ENCODE assay signal across 8 cellular contexts in the genomic region with DNA sequence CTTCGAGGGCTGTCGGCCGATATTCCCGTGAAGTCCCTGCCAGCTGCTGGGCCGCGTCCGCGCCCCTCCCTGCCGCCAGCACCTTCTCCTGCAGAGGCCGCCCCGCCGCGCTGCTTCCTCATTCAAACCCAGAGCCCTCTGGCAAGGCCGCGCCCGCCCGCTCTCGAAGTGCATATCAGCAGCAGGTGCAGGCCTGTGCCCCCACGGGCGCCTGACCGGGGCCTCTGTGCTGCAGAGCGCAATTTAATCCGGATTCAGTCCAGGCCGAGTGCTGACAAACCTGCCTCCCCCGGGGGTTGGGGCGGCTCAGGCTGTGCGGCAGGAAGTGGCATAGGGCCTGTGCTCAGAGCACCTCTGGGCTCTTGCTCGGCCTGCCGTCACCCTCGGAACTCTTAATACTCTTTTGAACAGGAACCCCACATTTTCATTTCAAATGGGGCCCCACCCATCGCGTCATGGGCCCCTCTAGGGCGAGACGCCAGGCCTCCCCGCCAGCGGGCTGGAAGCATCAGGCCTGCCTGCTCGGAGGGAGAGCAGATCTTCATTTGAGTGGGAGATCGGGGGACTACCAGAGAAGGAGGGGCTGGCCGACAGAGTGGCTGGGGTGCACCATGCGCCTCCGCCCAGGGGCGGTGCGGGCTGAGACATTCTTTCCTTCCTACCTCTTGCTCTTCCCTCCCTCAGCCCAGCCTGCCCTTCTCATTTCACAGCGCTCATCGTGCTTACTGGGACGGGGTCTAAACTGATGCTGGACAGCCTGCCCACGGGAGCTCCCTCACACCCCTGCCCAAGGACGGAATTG.
DNase-seq lines count a peak whose midpoint lies in the region; ATAC-seq and TF ChIP-seq lines count a peak whose summit lies in the region.

No MANE protein-coding gene starts in this region.

- H3K4me1 Mint-ChIP-seq in activated T-cell treated with anti-CD3 and anti-CD28 coated beads, Interleukin-2, amount 50 U/mL, for 4 hours (ENCODE audit: low read depth), result peaks cover 18% of the 10 kb centered on the region
- H3K4me1 Mint-ChIP-seq in stimulated activated naive B cell treated with anti-CD40 and anti-IgM and Interleukin-4, amounts not matched to agents 10 μg/mL and 1 μg/mL and 100 μg/mL, for 72 hours, result peaks cover 10 to 14% of the 10 kb centered on the region in 2 donors

- no peaks in the 10 kb centered on the region for H3K36me3 Mint-ChIP-seq in activated T-cell treated with anti-CD3 and anti-CD28 coated beads, Interleukin-2, amount 50 U/mL, for 4 hours (ENCODE audit: insufficient read depth)
- H3K36me3 Mint-ChIP-seq in stimulated activated naive B cell treated with anti-CD40 and anti-IgM and Interleukin-4, amounts not matched to agents 10 μg/mL and 1 μg/mL and 100 μg/mL, for 72 hours, result no peaks in the 10 kb centered on the region

- H3F3A ChIP-seq in smooth muscle cell (ENCODE audit: low read depth), result no peaks in the 10 kb centered on the region

- no peaks in the 10 kb centered on the region for H3K9me3 ChIP-seq in smooth muscle cell (replicated peaks; ENCODE audit: low read depth)

- H3K27me3 ChIP-seq in smooth muscle cell (ENCODE audit: low read depth), result no peaks in the 10 kb centered on the region

- no peak overlapping the region for H3K4me3 ChIP-seq in smooth muscle cell

- H3K27me3 Mint-ChIP-seq in activated T-cell treated with anti-CD3 and anti-CD28 coated beads, Interleukin-2, amount 50 U/mL, for 4 hours (ENCODE audit: low read depth), result no peaks in the 10 kb centered on the region
- peaks cover 0 to 6% of the 10 kb centered on the region in 2 donors for H3K27me3 Mint-ChIP-seq in stimulated activated naive B cell treated with anti-CD40 and anti-IgM and Interleukin-4, amounts not matched to agents 10 μg/mL and 1 μg/mL and 100 μg/mL, for 72 hours

- no peaks in the 10 kb centered on the region for H4K20me1 ChIP-seq in smooth muscle cell (ENCODE audit: low read depth)

- H3K79me2 ChIP-seq in smooth muscle cell (ENCODE audit: low read depth), result no peaks in the 10 kb centered on the region

- peak overlapping the region; percentile 90 for H3K27ac Mint-ChIP-seq in stimulated activated naive B cell treated with anti-CD40 and anti-IgM and Interleukin-4, amounts not matched to agents 10 μg/mL and 1 μg/mL and 100 μg/mL, for 72 hours

- no peak overlapping the region for H3K27ac ChIP-seq in smooth muscle cell (ENCODE audit: low read depth)

- H3K4me2 ChIP-seq in smooth muscle cell, result no peak overlapping the region

- H3K9me3 Mint-ChIP-seq in activated T-cell treated with anti-CD3 and anti-CD28 coated beads, Interleukin-2, amount 50 U/mL, for 4 hours, result no peaks in the 10 kb centered on the region
- H3K9me3 Mint-ChIP-seq in stimulated activated naive B cell treated with anti-CD40 and anti-IgM and Interleukin-4, amounts not matched to agents 10 μg/mL and 1 μg/mL and 100 μg/mL, for 72 hours, result no peaks in the 10 kb centered on the region

- peak; percentile 41 for DNase-seq in activated T-cell treated with anti-CD3 and anti-CD28 coated beads, Interleukin-2, amount 50 U/mL, for 4 hours
- no peak for DNase-seq in left lobe of liver (ENCODE audit: low spot score)
- DNase-seq in stimulated activated naive B cell treated with anti-CD40 and anti-IgM and Interleukin-4, amounts not matched to agents 10 μg/mL and 1 μg/mL and 100 μg/mL, for 72 hours, result peak; percentile 30
- no peak for DNase-seq in epidermal melanocyte (ENCODE audit: insufficient read length, low spot score)
- DNase-seq in dedifferentiated amniotic fluid mesenchymal stem cell (ENCODE audit: extremely low spot score), result no peak
- DNase-seq in smooth muscle cell (lab: John Stamatoyannopoulos, UW; ENCODE audit: unreplicated experiment), result no peak

- peak; percentile 95 for ATAC-seq in GM19397 (IDR thresholded peaks at IDR 0.05; ENCODE audit: unreplicated experiment)
- ATAC-seq in HG03558 (IDR thresholded peaks at IDR 0.05; ENCODE audit: extremely low read depth, unreplicated experiment), result peak; percentile 63
- peak; percentile 90 to 94 for ATAC-seq in activated T-cell treated with anti-CD3 and anti-CD28 coated beads, Interleukin-2, amount 50 U/mL, for 4 hours
- ATAC-seq in left lobe of liver, result peak; percentile 19
- ATAC-seq in stimulated activated naive B cell treated with anti-CD40 and anti-IgM and Interleukin-4, amounts not matched to agents 10 μg/mL and 1 μg/mL and 100 μg/mL, for 72 hours (replicated peaks), result peak; percentile 93 to 97

- peak overlapping the region; percentile 74 for H3K4me3 Mint-ChIP-seq in activated T-cell treated with anti-CD3 and anti-CD28 coated beads, Interleukin-2, amount 50 U/mL, for 4 hours
- peak overlapping the region; percentile 73 to 86 for H3K4me3 Mint-ChIP-seq in stimulated activated naive B cell treated with anti-CD40 and anti-IgM and Interleukin-4, amounts not matched to agents 10 μg/mL and 1 μg/mL and 100 μg/mL, for 72 hours

- H2AFZ ChIP-seq in smooth muscle cell (ENCODE audit: low read depth), result no peak overlapping the region

- H3K36me3 ChIP-seq in smooth muscle cell (ENCODE audit: low read depth), result no peaks in the 10 kb centered on the region

- 90% methylated on average over 46 of the region's 48 CpGs for WGBS in smooth muscle cell (ENCODE audit: low lambda C conversion rate)

- no peak overlapping the region for H3K9ac ChIP-seq in smooth muscle cell (ENCODE audit: low read depth)

- TF ChIP-seq CTCF in smooth muscle cell (IDR thresholded peaks at IDR 0.05; ENCODE audit: borderline replicate concordance, insufficient read depth, poor library complexity, severe bottlenecking), result no peak

- peaks cover 5% of the 10 kb centered on the region for H3K4me1 ChIP-seq in smooth muscle cell (ENCODE audit: low read depth)

Comparison
In these comparisons a context has a peak if more than half of its experiments do, and no peak if none do; other contexts are left out.
1. ATAC-seq: peak in every context shown above with its lines; median percentile 95 in GM19397; 95 in stimulated activated naive B cell treated with anti-CD40 and anti-IgM and Interleukin-4, amounts not matched to agents 10 μg/mL and 1 μg/mL and 100 μg/mL, for 72 hours; 92 in activated T-cell treated with anti-CD3 and anti-CD28 coated beads, Interleukin-2, amount 50 U/mL, for 4 hours; 63 in HG03558; 19 in left lobe of liver.
2. DNase-seq: peak in activated T-cell treated with anti-CD3 and anti-CD28 coated beads, Interleukin-2, amount 50 U/mL, for 4 hours (single experiment) and stimulated activated naive B cell treated with anti-CD40 and anti-IgM and Interleukin-4, amounts not matched to agents 10 μg/mL and 1 μg/mL and 100 μg/mL, for 72 hours (single experiment); none in left lobe of liver (single experiment), epidermal melanocyte (single experiment), dedifferentiated amniotic fluid mesenchymal stem cell (single experiment) and smooth muscle cell (single experiment).